24 cellular contexts compared by ENCODE assay signal in the genomic region with DNA sequence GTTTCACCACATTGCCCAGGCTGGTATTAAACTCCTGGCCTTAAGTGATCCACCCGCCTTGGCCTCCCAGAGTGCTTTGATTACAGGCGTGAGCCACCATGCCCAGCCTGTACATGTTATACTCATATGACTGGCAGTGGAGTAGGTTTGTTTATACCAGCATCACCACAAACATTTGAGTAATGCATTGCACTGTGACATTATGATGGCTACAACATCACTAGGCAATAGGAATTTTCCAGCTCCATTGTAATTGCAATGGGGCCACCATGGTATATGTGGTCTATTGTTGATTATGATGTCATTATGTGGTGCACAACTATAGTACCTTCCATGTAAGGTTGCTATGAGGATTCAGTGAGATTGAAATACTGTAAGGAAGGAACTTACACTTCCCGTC.
A peak's percentile ranks its signal among the peaks of the same experiment; 100 is the strongest.
DNase-seq lines count a peak whose midpoint lies in the region; ATAC-seq and TF ChIP-seq lines count a peak whose summit lies in the region.
"Had no signal": no experiment of that assay in that cellular context is flagged by ENCODE, and none has a peak within 500 bp of the region (broad histone marks: within the 10 kb centered on the region; RNA-seq: fewer than 3 reads in every experiment).

No MANE protein-coding gene starts in this region.

- H3K23ac ChIP-seq in IMR-90 (ENCODE audit: low read depth, low read length), result no peak overlapping the region

- H3K36me3 ChIP-seq in IMR-90 (ENCODE audit: control insufficient read depth, insufficient read depth, low read length) (no peaks in the 10 kb centered on the region), spleen (no peaks in the 10 kb centered on the region)
- H3K36me3 ChIP-seq: brain microvascular endothelial cell, gastrocnemius medialis, WERI-Rb-1 had no signal

- no peak for TF ChIP-seq CTCF in IMR-90 (conservative IDR thresholded peaks at IDR 0.05; ENCODE audit: low read depth, low read length)
- no peak for TF ChIP-seq CTCF in GM13976 (IDR thresholded peaks at IDR 0.05; ENCODE audit: borderline replicate concordance, control extremely low read depth, extremely low read depth, insufficient read depth, missing control alignments)
- no peak for TF ChIP-seq CTCF in spleen (IDR thresholded peaks at IDR 0.05 in 8 of 11, conservative IDR thresholded peaks at IDR 0.05 in 3 of 11)

- no peak overlapping the region for H2BK20ac ChIP-seq in IMR-90 (ENCODE audit: low read depth, low read length)

- in situ Hi-C loops in IMR-90 (cut with MboI; ENCODE audit: low sequenced_read_pairs) (no loop called here), GM13976 (cut with MboI; ENCODE audit: low sequenced_read_pairs, unreplicated experiment) (no loop called here)

- H4K91ac ChIP-seq in IMR-90 (ENCODE audit: insufficient read depth, low read depth, low read length), result 0 out of 2 replicates have a peak overlapping the region, but pooled peaks have one; percentile 7

- no peak for TF ChIP-seq POLR2A in IMR-90 (IDR thresholded peaks at IDR 0.05; ENCODE audit: low read depth, low read length)
- TF ChIP-seq POLR2A in spleen (IDR thresholded peaks at IDR 0.05), result no peak

- H3K9ac ChIP-seq in IMR-90 (ENCODE audit: low read depth, low read length), result no peak overlapping the region
- H3K9ac ChIP-seq: SK-N-SH had no signal

- H4K5ac ChIP-seq in IMR-90 (ENCODE audit: low read depth, low read length), result no peak overlapping the region

- H3K4me1 ChIP-seq in IMR-90 (ENCODE audit: control insufficient read depth, insufficient read depth, low read length) (peaks cover 8% of the 10 kb centered on the region), spleen (no peaks in the 10 kb centered on the region)
- H3K4me1 ChIP-seq: testis had no signal

- WGBS in IMR-90 (ENCODE audit: extremely low coverage in 2 of 2, insufficient read length in 1 of 2), 2 experiments, result no CpG with 5 or more reads among the region's 3 CpGs
- 81 to 93% (median 90%) methylated on average over 3 of the region's 3 CpGs for WGBS in spleen, 5 donors

- peak overlapping the region in 1 of 2 experiments; percentile 63; a peak in 2 of 4 replicates for H4K8ac ChIP-seq in IMR-90 (ENCODE audit: low read depth in 2 of 2, low read length in 2 of 2)

- peaks cover 10% of the 10 kb centered on the region for H3K9me1 ChIP-seq in IMR-90 (ENCODE audit: insufficient read depth, low read length)

- H2BK120ac ChIP-seq in IMR-90 (ENCODE audit: low read depth, low read length), result peak overlapping the region; percentile 71; the same call in 1 of the 2 replicates

- dilution Hi-C loops in IMR-90 (cut with HindIII; ENCODE audit: low sequenced_read_pairs, unreplicated experiment), result no loop called here

- H3K4me2 ChIP-seq in IMR-90 (ENCODE audit: low read depth, low read length), result no peak overlapping the region
- H3K4me2 ChIP-seq: SK-N-SH had no signal

- no peak overlapping the region for H3K27ac ChIP-seq in IMR-90 (ENCODE audit: insufficient read depth, low read length)
- H3K27ac ChIP-seq in spleen, result no peak overlapping the region
- H3K27ac ChIP-seq: brain microvascular endothelial cell, gastrocnemius medialis, testis, WERI-Rb-1 had no signal

- H2BK5ac ChIP-seq in IMR-90 (ENCODE audit: low read depth, low read length, poor library complexity, severe bottlenecking), result peak overlapping the region; percentile 71

- H3K79me1 ChIP-seq in IMR-90 (ENCODE audit: low read depth in 1 of 2, low read length in 2 of 2), result no peaks in the 10 kb centered on the region

- no TSS peak for BruUV-seq in IMR-90 (replicated peaks; lab: Mats Ljungman, UMichigan)

- no peaks in the 10 kb centered on the region for H4K20me1 ChIP-seq in IMR-90 (ENCODE audit: insufficient read depth, low read length)

- TF ChIP-seq RAD21 in IMR-90 (IDR thresholded peaks at IDR 0.05; ENCODE audit: low read length), result no peak

- CTCF ChIA-PET in IMR-90 (lab: Yijun Ruan, JAX), result no interaction called here

- ATAC-seq in IMR-90 (ENCODE audit: low read depth), result peak; percentile 82
- ATAC-seq: activated CD8-positive, alpha-beta memory T cell treated with anti-CD3 and anti-CD28 coated beads, Interleukin-2, amount 10 ng/mL, durations not matched to agents 7 days and 5 days; gastrocnemius medialis; left ventricle myocardium superior; natural killer cell treated with Interleukin-12 subunit alpha and Interleukin-12 subunit beta and Interleukin-15 and Interleukin-18, amount 100 ng/mL, for 72 hours had no signal

- H3K56ac ChIP-seq in IMR-90 (ENCODE audit: extremely low read depth, insufficient read depth, low read length), result no peak overlapping the region

- no peak overlapping the region; the same call in 1 of the 2 replicates for H3K18ac ChIP-seq in IMR-90 (ENCODE audit: low read depth, low read length)

- POLR2A ChIA-PET in IMR-90 (lab: Charles Lee; ENCODE audit: unreplicated experiment), result no interaction called here

- no peak overlapping the region for H2AFZ ChIP-seq in IMR-90 (replicated peaks; ENCODE audit: low read length, poor library complexity)

- peak overlapping the region; percentile 85 for H2AK5ac ChIP-seq in IMR-90 (ENCODE audit: low read depth, low read length)

- no peak overlapping the region for H3K14ac ChIP-seq in IMR-90 (replicated peaks; ENCODE audit: low read depth, low read length)

- H3K27me3 ChIP-seq in IMR-90 (ENCODE audit: control insufficient read depth, insufficient read depth, low read length) (peaks cover 3% of the 10 kb centered on the region; the same call in 1 of the 2 replicates), spleen (replicated peaks in 1 of 7) (no peaks in the 10 kb centered on the region)
- H3K27me3 ChIP-seq: brain microvascular endothelial cell, testis had no signal

- no peak overlapping the region for H2AK9ac ChIP-seq in IMR-90 (replicated peaks; ENCODE audit: low read depth, low read length, poor library complexity)

- intact Hi-C loops in IMR-90 (cut with micrococcal nuclease) (loop anchor here (10.0 kb wide), 1 partner anchor 125 kb away; no protein-coding TSS in a partner anchor), spleen (cut with DNase I; ENCODE audit: low total_unique reads) (no loop called here)

- peak overlapping the region; percentile 78; the same call in 1 of the 2 replicates for H3K4ac ChIP-seq in IMR-90 (ENCODE audit: low read depth, low read length)

- H3K9me3 ChIP-seq in IMR-90 (ENCODE audit: control insufficient read depth, insufficient read depth, low read length), result no peaks in the 10 kb centered on the region
- no peaks in the 10 kb centered on the region for H3K9me3 ChIP-seq in spleen
- H3K9me3 ChIP-seq: gastrocnemius medialis, SK-N-SH, testis had no signal

- peak; percentile 41 for DNase-seq in EL
- DNase-seq in IMR-90, result peak; percentile 84
- DNase-seq in astrocyte of the hippocampus (ENCODE audit: low read depth, low spot score), result peak; percentile 58
- DNase-seq in mesenteric fat pad (ENCODE audit: low spot score), result peak; percentile 51
- DNase-seq in NCI-H1930 (lab: John Stamatoyannopoulos, UW), result no peak
- no peak for DNase-seq in GM13976 (ENCODE audit: low spot score)
- no peak for DNase-seq in spleen
- DNase-seq: activated CD4-positive, alpha-beta T cell treated with anti-CD3 and anti-CD28 coated beads, Interleukin-2, amount 50 U/mL, for 1 hour; activated CD8-positive, alpha-beta memory T cell treated with anti-CD3 and anti-CD28 coated beads, Interleukin-2, amount 10 ng/mL, durations not matched to agents 7 days and 5 days; brain microvascular endothelial cell; gastrocnemius medialis; hypothalamus; left ventricle myocardium superior; NCI-H1092; NCI-H2029; NCI-H226; NCI-H748 treated with DMSO at 0.1 percent for 48 hours; SK-N-SH; stimulated activated CD4-positive, alpha-beta T cell treated with anti-CD3 and anti-CD28 coated beads, Interleukin-12 subunit alpha, Interleukin-12 subunit beta, amount 100 ng/mL, for 4 hours; stimulated activated CD4-positive, alpha-beta T cell treated with anti-CD3 and anti-CD28 coated beads, Interleukin-4, amount 100 ng/mL, for 24 hours; stimulated activated naive CD4-positive, alpha-beta T cell; testis; WERI-Rb-1 had no signal

- H3K4me3 ChIP-seq in IMR-90 (ENCODE audit: insufficient read depth, low read depth, low read length) (no peak overlapping the region), spleen (no peak overlapping the region)
- H3K4me3 ChIP-seq: gastrocnemius medialis, testis had no signal

- peak overlapping the region; percentile 58; the same call in 1 of the 3 replicates for H2BK15ac ChIP-seq in IMR-90 (ENCODE audit: low read depth, low read length)

TF ChIP-seq in IMR-90, 13 proteins besides CTCF, POLR2A, EP300 and RAD21:
- TF ChIP-seq SMC3 (IDR thresholded peaks at IDR 0.05; ENCODE audit: low read depth, low read length) (no peak), CEBPB (IDR thresholded peaks at IDR 0.05; ENCODE audit: low read depth, low read length) (peak; percentile 40; the same call in 1 of the 2 replicates)

Comparison
In these comparisons a context has a peak if more than half of its experiments do, and no peak if none do; other contexts are left out.
1. DNase-seq: peak in EL (single experiment), IMR-90 (single experiment), astrocyte of the hippocampus (single experiment) and mesenteric fat pad (single experiment); none in NCI-H1930 (0 of 2), GM13976 (single experiment) and spleen (single experiment).